Comparison of ENCODE assay signal across 10 cellular contexts in genomic region chr11:66314186-66314501, GRCh38. TPM values are rescaled to one million over a fixed set of nuclear protein-coding genes. Genes with fewer than 3 reads are reported as not detected.
A peak's percentile ranks its signal among the peaks of the same experiment; 100 is the strongest.
DNase-seq lines count a peak whose midpoint lies in the region; TF ChIP-seq lines count a peak whose summit lies in the region.
"Had no signal": no experiment of that assay in that cellular context is flagged by ENCODE, and none has a peak within 500 bp of the region (broad histone marks: within the 10 kb centered on the region; RNA-seq: fewer than 3 reads in every experiment).

No MANE protein-coding gene starts in this region.

- peak overlapping the region; percentile 30 for H3K4me3 Mint-ChIP-seq in activated CD4-positive, alpha-beta memory T cell treated with anti-CD3 and anti-CD28 coated beads, Interleukin-2, amount 10 ng/mL, durations not matched to agents 7 days and 5 days
- no peak overlapping the region for H3K4me3 Mint-ChIP-seq in activated CD4-positive, alpha-beta memory T cell treated with anti-CD3 and anti-CD28 coated beads for 36 hours
- H3K4me3 Mint-ChIP-seq in activated T-helper 1 cell treated with anti-CD3 and anti-CD28 coated beads, Interleukin-12 subunit alpha, Interleukin-12 subunit beta, Interleukin-2, Interleukin-4 antibody, amounts not matched to agents 30 ng/mL and 10 ng/mL and 1 ng/mL, durations not matched to agents 14 hours and 24 hours and 36 hours, result peak overlapping the region; percentile 48
- H3K4me3 Mint-ChIP-seq in immature natural killer cell, result peak overlapping the region in 4 of 5 donors; percentile 40 to 51 (median 48)

- H3K4me1 ChIP-seq in stomach, result peaks cover 48 to 69% (median 65%) of the 10 kb centered on the region in 4 donors

- DNase-seq in activated CD4-positive, alpha-beta memory T cell treated with anti-CD3 and anti-CD28 coated beads, Interleukin-2, amount 10 ng/mL, durations not matched to agents 7 days and 5 days, result no peak
- DNase-seq in activated CD4-positive, alpha-beta memory T cell treated with anti-CD3 and anti-CD28 coated beads for 36 hours, result no peak
- no peak for DNase-seq in activated T-helper 1 cell treated with anti-CD3 and anti-CD28 coated beads, Interleukin-12 subunit alpha, Interleukin-12 subunit beta, Interleukin-2, Interleukin-4 antibody, amounts not matched to agents 30 ng/mL and 10 ng/mL and 1 ng/mL, durations not matched to agents 14 hours and 24 hours and 36 hours (ENCODE audit: low spot score)
- no peak for DNase-seq in immature natural killer cell
- DNase-seq in stomach, result no peak
- DNase-seq in UCSD-AML1 (lab: John Stamatoyannopoulos, UW; ENCODE audit: unreplicated experiment), result no peak
- DNase-seq in HuH-7.5 (ENCODE audit: low spot score), result no peak
- no peak for DNase-seq in substantia nigra (lab: John Stamatoyannopoulos, UW)
- DNase-seq: amniotic stem cell, NCI-H2081 had no signal

- WGBS in stomach, 5 donors, result 39 to 92% (median 73%) methylated on average over 1 of the region's 1 CpG

- POLR2A ChIA-PET in activated CD4-positive, alpha-beta memory T cell treated with anti-CD3 and anti-CD28 coated beads, Interleukin-2, amount 10 ng/mL, durations not matched to agents 7 days and 5 days (lab: Charles Lee), result interaction anchor here (3.3 to 3.9 kb wide), 2 partner anchors 12 to 24 kb away, joined by 28 to 30 read pairs; partner anchors contain the start of genes TMEM151A and YIF1A
- POLR2A ChIA-PET in activated CD4-positive, alpha-beta memory T cell treated with anti-CD3 and anti-CD28 coated beads for 36 hours (lab: Charles Lee), result interaction anchor here (1.1 kb wide), 1 partner anchor 531 kb away, joined by 3 read pairs; no protein-coding TSS in a partner anchor

- H3K27ac ChIP-seq in stomach (peak overlapping the region; percentile 80 to 94 (median 88)), substantia nigra (ENCODE audit: low read depth, low read length, poor library complexity, severe bottlenecking) (no peak overlapping the region)

- no peaks in the 10 kb centered on the region for H3K9me3 ChIP-seq in stomach

- CTCF ChIA-PET in activated CD4-positive, alpha-beta memory T cell treated with anti-CD3 and anti-CD28 coated beads, Interleukin-2, amount 10 ng/mL, durations not matched to agents 7 days and 5 days (lab: Charles Lee), result interaction anchor here (3.0 kb wide), 2 partner anchors 12 to 34 kb away, joined by 13 to 44 read pairs; partner anchors contain the start of gene B4GAT1
- CTCF ChIA-PET in activated CD4-positive, alpha-beta memory T cell treated with anti-CD3 and anti-CD28 coated beads for 36 hours (lab: Charles Lee), result interaction anchor here (1.9 kb wide), 1 partner anchor 18 kb away, joined by 9 read pairs; no protein-coding TSS in a partner anchor

- no peaks in the 10 kb centered on the region for H3K36me3 Mint-ChIP-seq in activated CD4-positive, alpha-beta memory T cell treated with anti-CD3 and anti-CD28 coated beads, Interleukin-2, amount 10 ng/mL, durations not matched to agents 7 days and 5 days (ENCODE audit: low read depth)
- no peaks in the 10 kb centered on the region for H3K36me3 Mint-ChIP-seq in activated CD4-positive, alpha-beta memory T cell treated with anti-CD3 and anti-CD28 coated beads for 36 hours
- no peaks in the 10 kb centered on the region for H3K36me3 Mint-ChIP-seq in activated T-helper 1 cell treated with anti-CD3 and anti-CD28 coated beads, Interleukin-12 subunit alpha, Interleukin-12 subunit beta, Interleukin-2, Interleukin-4 antibody, amounts not matched to agents 30 ng/mL and 10 ng/mL and 1 ng/mL, durations not matched to agents 14 hours and 24 hours and 36 hours (ENCODE audit: low read depth)
- no peaks in the 10 kb centered on the region for H3K36me3 Mint-ChIP-seq in immature natural killer cell

- intact Hi-C loops in activated CD4-positive, alpha-beta memory T cell treated with anti-CD3 and anti-CD28 coated beads for 36 hours (cut with micrococcal nuclease), result no loop called here
- intact Hi-C loops in activated T-helper 1 cell treated with anti-CD3 and anti-CD28 coated beads, Interleukin-12 subunit alpha, Interleukin-12 subunit beta, Interleukin-2, Interleukin-4 antibody, amounts not matched to agents 30 ng/mL and 10 ng/mL and 1 ng/mL, durations not matched to agents 14 hours and 24 hours and 36 hours (cut with micrococcal nuclease), result no loop called here
- intact Hi-C loops in stomach (cut with DNase I; ENCODE audit: low total_unique reads), result loop anchor here (10.0 kb wide), 1 partner anchor 71 kb away; no protein-coding TSS in a partner anchor

- H3K27me3 ChIP-seq in stomach, result peaks cover 0 to 12% (median 0%) of the 10 kb centered on the region in 3 donors

- H3K9me3 Mint-ChIP-seq in activated CD4-positive, alpha-beta memory T cell treated with anti-CD3 and anti-CD28 coated beads, Interleukin-2, amount 10 ng/mL, durations not matched to agents 7 days and 5 days, result peaks cover 2% of the 10 kb centered on the region
- H3K9me3 Mint-ChIP-seq in activated CD4-positive, alpha-beta memory T cell treated with anti-CD3 and anti-CD28 coated beads for 36 hours, result no peaks in the 10 kb centered on the region
- no peaks in the 10 kb centered on the region for H3K9me3 Mint-ChIP-seq in activated T-helper 1 cell treated with anti-CD3 and anti-CD28 coated beads, Interleukin-12 subunit alpha, Interleukin-12 subunit beta, Interleukin-2, Interleukin-4 antibody, amounts not matched to agents 30 ng/mL and 10 ng/mL and 1 ng/mL, durations not matched to agents 14 hours and 24 hours and 36 hours
- no peaks in the 10 kb centered on the region for H3K9me3 Mint-ChIP-seq in immature natural killer cell

- no peak for TF ChIP-seq EP300 in stomach (IDR thresholded peaks at IDR 0.05)

- no peak for TF ChIP-seq POLR2A in stomach (IDR thresholded peaks at IDR 0.05)

- H3K27me3 Mint-ChIP-seq in activated CD4-positive, alpha-beta memory T cell treated with anti-CD3 and anti-CD28 coated beads, Interleukin-2, amount 10 ng/mL, durations not matched to agents 7 days and 5 days, result peaks cover 12% of the 10 kb centered on the region
- no peaks in the 10 kb centered on the region for H3K27me3 Mint-ChIP-seq in activated CD4-positive, alpha-beta memory T cell treated with anti-CD3 and anti-CD28 coated beads for 36 hours
- peaks cover 7% of the 10 kb centered on the region for H3K27me3 Mint-ChIP-seq in activated T-helper 1 cell treated with anti-CD3 and anti-CD28 coated beads, Interleukin-12 subunit alpha, Interleukin-12 subunit beta, Interleukin-2, Interleukin-4 antibody, amounts not matched to agents 30 ng/mL and 10 ng/mL and 1 ng/mL, durations not matched to agents 14 hours and 24 hours and 36 hours (ENCODE audit: insufficient read depth)
- H3K27me3 Mint-ChIP-seq in immature natural killer cell (ENCODE audit: low read depth in 3 of 3), result peaks cover 12 to 25% (median 13%) of the 10 kb centered on the region in 3 donors

- no peaks in the 10 kb centered on the region for H3K36me3 ChIP-seq in stomach

- TF ChIP-seq CTCF in stomach (IDR thresholded peaks at IDR 0.05), result no peak

- H3K27ac Mint-ChIP-seq in activated CD4-positive, alpha-beta memory T cell treated with anti-CD3 and anti-CD28 coated beads, Interleukin-2, amount 10 ng/mL, durations not matched to agents 7 days and 5 days, result peak overlapping the region; percentile 47
- no peak overlapping the region for H3K27ac Mint-ChIP-seq in activated CD4-positive, alpha-beta memory T cell treated with anti-CD3 and anti-CD28 coated beads for 36 hours
- H3K27ac Mint-ChIP-seq in activated T-helper 1 cell treated with anti-CD3 and anti-CD28 coated beads, Interleukin-12 subunit alpha, Interleukin-12 subunit beta, Interleukin-2, Interleukin-4 antibody, amounts not matched to agents 30 ng/mL and 10 ng/mL and 1 ng/mL, durations not matched to agents 14 hours and 24 hours and 36 hours, result peak overlapping the region; percentile 61
- H3K27ac Mint-ChIP-seq in immature natural killer cell, result peak overlapping the region in 4 of 6 donors; percentile 44 to 62 (median 54)

- H3K4me1 Mint-ChIP-seq in activated CD4-positive, alpha-beta memory T cell treated with anti-CD3 and anti-CD28 coated beads, Interleukin-2, amount 10 ng/mL, durations not matched to agents 7 days and 5 days, result peaks cover 34% of the 10 kb centered on the region
- peaks cover 25% of the 10 kb centered on the region for H3K4me1 Mint-ChIP-seq in activated CD4-positive, alpha-beta memory T cell treated with anti-CD3 and anti-CD28 coated beads for 36 hours (ENCODE audit: low read depth)
- peaks cover 33% of the 10 kb centered on the region for H3K4me1 Mint-ChIP-seq in activated T-helper 1 cell treated with anti-CD3 and anti-CD28 coated beads, Interleukin-12 subunit alpha, Interleukin-12 subunit beta, Interleukin-2, Interleukin-4 antibody, amounts not matched to agents 30 ng/mL and 10 ng/mL and 1 ng/mL, durations not matched to agents 14 hours and 24 hours and 36 hours (ENCODE audit: low read depth)
- H3K4me1 Mint-ChIP-seq in immature natural killer cell, result peaks cover 16 to 33% of the 10 kb centered on the region in 2 donors

- H3K4me3 ChIP-seq in stomach, result peak overlapping the region in 3 of 4 donors; percentile 26 to 55 (median 46)

RNA-seq across cellular contexts. Expression of gene CD248, which starts 2.7 kb away (rescaled TPM):
- not detected for total RNA-seq in activated CD4-positive, alpha-beta memory T cell treated with anti-CD3 and anti-CD28 coated beads, Interleukin-2, amount 10 ng/mL, durations not matched to agents 7 days and 5 days
- not detected for total RNA-seq in activated CD4-positive, alpha-beta memory T cell treated with anti-CD3 and anti-CD28 coated beads for 36 hours
- 0.10 TPM in 1 of 2 replicates, not detected in the other for total RNA-seq in activated T-helper 1 cell treated with anti-CD3 and anti-CD28 coated beads, Interleukin-12 subunit alpha, Interleukin-12 subunit beta, Interleukin-2, Interleukin-4 antibody, amounts not matched to agents 30 ng/mL and 10 ng/mL and 1 ng/mL, durations not matched to agents 14 hours and 24 hours and 36 hours
- polyA plus RNA-seq in immature natural killer cell (not detected), stomach (1 to 10 TPM; 2.3 to 5.6 (median 4.6) TPM)
- total RNA-seq in stomach, result 10 to 100 TPM in 2 of 5 donors, 1 to 10 TPM in 2, under 1 TPM in 1; 0.58 to 66.9 (median 6.8) TPM

RNA-seq across cellular contexts. Expression of gene RIN1, which starts 22.1 kb away (rescaled TPM):
- total RNA-seq in activated CD4-positive, alpha-beta memory T cell treated with anti-CD3 and anti-CD28 coated beads, Interleukin-2, amount 10 ng/mL, durations not matched to agents 7 days and 5 days, result under 1 TPM; 0.43 to 0.73 TPM
- 1 to 10 TPM; 1.0 to 1.6 TPM for total RNA-seq in activated CD4-positive, alpha-beta memory T cell treated with anti-CD3 and anti-CD28 coated beads for 36 hours
- total RNA-seq in activated T-helper 1 cell treated with anti-CD3 and anti-CD28 coated beads, Interleukin-12 subunit alpha, Interleukin-12 subunit beta, Interleukin-2, Interleukin-4 antibody, amounts not matched to agents 30 ng/mL and 10 ng/mL and 1 ng/mL, durations not matched to agents 14 hours and 24 hours and 36 hours, result 0.78 and 0.86 TPM in 2 replicates
- under 1 TPM in 2 of 3 donors, not detected in 1; 0.17 to 0.20 TPM for polyA plus RNA-seq in immature natural killer cell
- total RNA-seq in stomach, result 10 to 100 TPM in 2 of 5 donors, 1 to 10 TPM in 2, under 1 TPM in 1; 0.58 to 26.4 (median 7.1) TPM
- 10 to 100 TPM in 2 of 3 donors, 1 to 10 TPM in 1; 7.8 to 17.3 (median 10.7) TPM for polyA plus RNA-seq in stomach

RNA-seq across cellular contexts. Expression of gene TMEM151A, which starts 22.4 kb away (rescaled TPM):
- total RNA-seq in activated CD4-positive, alpha-beta memory T cell treated with anti-CD3 and anti-CD28 coated beads, Interleukin-2, amount 10 ng/mL, durations not matched to agents 7 days and 5 days, result not detected
- total RNA-seq in activated CD4-positive, alpha-beta memory T cell treated with anti-CD3 and anti-CD28 coated beads for 36 hours, result not detected
- total RNA-seq in activated T-helper 1 cell treated with anti-CD3 and anti-CD28 coated beads, Interleukin-12 subunit alpha, Interleukin-12 subunit beta, Interleukin-2, Interleukin-4 antibody, amounts not matched to agents 30 ng/mL and 10 ng/mL and 1 ng/mL, durations not matched to agents 14 hours and 24 hours and 36 hours, result not detected in 2 replicates
- polyA plus RNA-seq in immature natural killer cell (not detected), stomach (1 to 10 TPM in 2 of 3 donors, under 1 TPM in 1; 0.46 to 2.8 (median 2.4) TPM)
- total RNA-seq in stomach, result 10 to 100 TPM in 2 of 5 donors, 1 to 10 TPM in 1, not detected in 2; 2.8 to 19.6 (median 18.3) TPM

RNA-seq across cellular contexts. Expression of gene YIF1A, which starts 25.2 kb away (rescaled TPM):
- total RNA-seq in activated CD4-positive, alpha-beta memory T cell treated with anti-CD3 and anti-CD28 coated beads, Interleukin-2, amount 10 ng/mL, durations not matched to agents 7 days and 5 days, result 10 to 100 TPM; 49.5 to 52.5 TPM
- 10 to 100 TPM; 63.1 to 65.8 TPM for total RNA-seq in activated CD4-positive, alpha-beta memory T cell treated with anti-CD3 and anti-CD28 coated beads for 36 hours
- 125 and 127 TPM in 2 replicates for total RNA-seq in activated T-helper 1 cell treated with anti-CD3 and anti-CD28 coated beads, Interleukin-12 subunit alpha, Interleukin-12 subunit beta, Interleukin-2, Interleukin-4 antibody, amounts not matched to agents 30 ng/mL and 10 ng/mL and 1 ng/mL, durations not matched to agents 14 hours and 24 hours and 36 hours
- polyA plus RNA-seq in immature natural killer cell (10 to 100 TPM; 55.7 to 85.2 (median 62.1) TPM), stomach (10 to 100 TPM; 67.1 to 88.1 (median 87.7) TPM)
- total RNA-seq in stomach, result 100 to 1,000 TPM in 1 of 5 donors, 10 to 100 TPM in 4; 11.6 to 122 (median 41.9) TPM

RNA-seq across cellular contexts. Expression of gene BRMS1, which starts 30.8 kb away (rescaled TPM):
- total RNA-seq in activated CD4-positive, alpha-beta memory T cell treated with anti-CD3 and anti-CD28 coated beads, Interleukin-2, amount 10 ng/mL, durations not matched to agents 7 days and 5 days, result 10 to 100 TPM; 39.7 to 40.4 TPM
- total RNA-seq in activated CD4-positive, alpha-beta memory T cell treated with anti-CD3 and anti-CD28 coated beads for 36 hours, result 10 to 100 TPM; 29.3 to 31.2 TPM
- 63.1 and 67.1 TPM in 2 replicates for total RNA-seq in activated T-helper 1 cell treated with anti-CD3 and anti-CD28 coated beads, Interleukin-12 subunit alpha, Interleukin-12 subunit beta, Interleukin-2, Interleukin-4 antibody, amounts not matched to agents 30 ng/mL and 10 ng/mL and 1 ng/mL, durations not matched to agents 14 hours and 24 hours and 36 hours
- polyA plus RNA-seq in immature natural killer cell (10 to 100 TPM; 69.3 to 79.8 (median 76.3) TPM), stomach (10 to 100 TPM; 60.1 to 68.7 (median 64.2) TPM)
- 100 to 1,000 TPM in 1 of 5 donors, 10 to 100 TPM in 4; 14.6 to 105 (median 37.4) TPM for total RNA-seq in stomach
